In genomic region chr2:231780909-231781797, GRCh38 we compare ENCODE assay signal across 8 cellular contexts. TPM values are rescaled to one million over a fixed set of nuclear protein-coding genes. Genes with fewer than 3 reads are reported as not detected.
DNase-seq lines count a peak whose midpoint lies in the region; ATAC-seq and TF ChIP-seq lines count a peak whose summit lies in the region.

Gene PDE6D, minus strand, starts transcription at chr2:231781282. Its CDS starts 168 bp downstream, at chr2:231781114.

- H3K27me3 ChIP-seq in ACC112 (ENCODE audit: insufficient read depth, low read length) (no peaks in the 10 kb centered on the region), breast epithelium (no peaks in the 10 kb centered on the region), iPS-18a (ENCODE audit: control insufficient read depth, insufficient read depth, low read length) (peaks cover 9% of the 10 kb centered on the region), skeletal muscle satellite cell (ENCODE audit: control insufficient read depth, insufficient read depth, low read length) (no peaks in the 10 kb centered on the region)

- TF ChIP-seq CTCF in VCaP (conservative IDR thresholded peaks at IDR 0.05) (no peak), breast epithelium (IDR thresholded peaks at IDR 0.05) (no peak)

- H3K4me2 ChIP-seq in skeletal muscle satellite cell (ENCODE audit: low read length), result peak within 1 kb of the TSS; percentile 86

- peak; percentile 98 for DNase-seq in NCI-H2196 treated with DMSO at 0.1 percent for 48 hours (lab: John Stamatoyannopoulos, UW; ENCODE audit: unreplicated experiment)
- peak; percentile 96 for DNase-seq in breast epithelium (ENCODE audit: low spot score in 2 of 2)

- peak within 1 kb of the TSS; percentile 62 for H3K27ac ChIP-seq in ACC112 (ENCODE audit: low read depth, low read length)
- H3K27ac ChIP-seq in VCaP, result peak within 1 kb of the TSS; percentile 75
- H3K27ac ChIP-seq in breast epithelium, result peak within 1 kb of the TSS; percentile 83 to 86
- no peak within 1 kb of the TSS for H3K27ac ChIP-seq in iPS-18a (ENCODE audit: low read length)

- peak within 1 kb of the TSS; percentile 47 for H3K9ac ChIP-seq in iPS-18a (ENCODE audit: low read length)
- peak within 1 kb of the TSS; percentile 81 for H3K9ac ChIP-seq in skeletal muscle satellite cell (ENCODE audit: low read depth, low read length)

- TF ChIP-seq POLR2A in breast epithelium (IDR thresholded peaks at IDR 0.05), result peak; percentile 68

- H3K36me3 ChIP-seq in ACC112 (ENCODE audit: insufficient read depth, low read length) (no peaks in the 10 kb centered on the region), breast epithelium (no peaks in the 10 kb centered on the region), iPS-18a (ENCODE audit: control insufficient read depth, low read depth, low read length) (no peaks in the 10 kb centered on the region), skeletal muscle satellite cell (ENCODE audit: insufficient read depth, low read length) (no peaks in the 10 kb centered on the region)

- peaks cover 13% of the 10 kb centered on the region for H3K4me1 ChIP-seq in ACC112 (ENCODE audit: control insufficient read depth, insufficient read depth, low read length, unreplicated experiment)
- H3K4me1 ChIP-seq in breast epithelium, result peaks cover 0 to 18% of the 10 kb centered on the region in 2 donors
- peaks cover 17% of the 10 kb centered on the region for H3K4me1 ChIP-seq in iPS-18a (ENCODE audit: control insufficient read depth, low read depth, low read length)
- H3K4me1 ChIP-seq in skeletal muscle satellite cell (ENCODE audit: control insufficient read depth, insufficient read depth, low read length), result peaks cover 15% of the 10 kb centered on the region

- intact Hi-C loops in breast epithelium (cut with DNase I; ENCODE audit: low total_unique reads), result no loop called here

- peak within 1 kb of the TSS; percentile 99 for H2AFZ ChIP-seq in ACC112 (ENCODE audit: low read length, unreplicated experiment)

- ATAC-seq in GM18870 (IDR thresholded peaks at IDR 0.05; ENCODE audit: unreplicated experiment) (peak; percentile 85), HG03135 (IDR thresholded peaks at IDR 0.05; ENCODE audit: unreplicated experiment) (peak; percentile 92)

- H3K4me3 ChIP-seq in ACC112 (ENCODE audit: low read depth, low read length), result peak within 1 kb of the TSS; percentile 85
- H3K4me3 ChIP-seq in breast epithelium, result peak within 1 kb of the TSS; percentile 83 to 91 (median 87)
- peak within 1 kb of the TSS; percentile 96 for H3K4me3 ChIP-seq in iPS-18a (ENCODE audit: low read length)
- peak within 1 kb of the TSS; percentile 90 for H3K4me3 ChIP-seq in skeletal muscle satellite cell (ENCODE audit: low read length)

- H3K79me2 ChIP-seq in ACC112 (ENCODE audit: control insufficient read depth, insufficient read depth, low read length, unreplicated experiment), result peaks cover 34% of the 10 kb centered on the region

- H3K9me3 ChIP-seq in breast epithelium (no peaks in the 10 kb centered on the region), iPS-18a (ENCODE audit: control insufficient read depth, low read depth, low read length) (no peaks in the 10 kb centered on the region), skeletal muscle satellite cell (replicated peaks; ENCODE audit: low read length) (no peaks in the 10 kb centered on the region)

RNA-seq across cellular contexts. Expression of gene PDE6D, which starts in this region (rescaled TPM):
- 10 to 100 TPM; 24.2 to 28.5 (median 25.6) TPM for total RNA-seq in breast epithelium
- total RNA-seq in skeletal muscle satellite cell (2012; rRNA removed), result 20.1 and 22.8 TPM in 2 replicates
